Comparison of ENCODE assay signal across 25 cellular contexts in the genomic region with DNA sequence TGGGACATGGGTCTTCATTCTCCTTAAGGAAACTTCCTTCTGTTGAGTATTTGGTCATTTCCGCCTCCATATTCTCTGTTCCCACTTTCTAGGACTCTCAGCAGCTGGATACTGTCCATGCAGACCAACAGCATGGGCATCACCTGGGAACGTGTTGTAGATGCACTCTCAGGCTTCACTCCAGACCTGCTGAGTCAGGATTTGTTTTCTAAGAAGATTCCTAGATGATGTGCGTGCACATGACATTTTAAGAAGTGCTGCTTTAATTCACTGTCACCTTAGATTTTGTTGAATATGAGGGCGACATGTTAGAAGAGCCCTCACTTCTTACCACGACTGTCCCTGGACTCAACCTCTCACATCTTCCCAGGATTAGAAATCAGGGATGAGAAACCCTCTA. TPM values are rescaled to one million over a fixed set of nuclear protein-coding genes. Genes with fewer than 3 reads are reported as not detected.
A peak's percentile ranks its signal among the peaks of the same experiment; 100 is the strongest.
DNase-seq lines count a peak whose midpoint lies in the region; ATAC-seq, FAIRE-seq and TF ChIP-seq lines count a peak whose summit lies in the region.
"Had no signal": no experiment of that assay in that cellular context is flagged by ENCODE, and none has a peak within 500 bp of the region (broad histone marks: within the 10 kb centered on the region; RNA-seq: fewer than 3 reads in every experiment).

No MANE protein-coding gene starts in this region.

- FAIRE-seq in bronchial epithelial cell (lab: Jason Lieb, UNC) (peak; percentile 47), HTR-8/SVneo (lab: Jason Lieb, UNC) (no peak)
- FAIRE-seq: A204.1, GM12891, GM18507 had no signal

- H3K4me1 ChIP-seq in right atrium auricular region (no peaks in the 10 kb centered on the region), tibial nerve (peaks cover 0 to 6% (median 0%) of the 10 kb centered on the region in 4 donors)
- H3K4me1 ChIP-seq: BE2C had no signal

- no peak for TF ChIP-seq EP300 in tibial nerve (IDR thresholded peaks at IDR 0.05)

- no peak for TF ChIP-seq POLR2A in tibial nerve (IDR thresholded peaks at IDR 0.05)

- 90 to 95% methylated on average over 5 of the region's 5 CpGs for WGBS in tibial nerve, 2 donors

- H3K27me3 ChIP-seq in right atrium auricular region (no peaks in the 10 kb centered on the region), bronchial epithelial cell (ENCODE audit: control insufficient read depth, insufficient read depth, low read length) (peaks cover 2% of the 10 kb centered on the region), tibial nerve (no peaks in the 10 kb centered on the region)
- H3K27me3 ChIP-seq: BE2C; BLaER1 treated with 17β-estradiol and CSF1 and Interleukin-3, amounts not matched to agents 10 nM and 100 nM had no signal

- TF ChIP-seq CTCF in right atrium auricular region (IDR thresholded peaks at IDR 0.05), result no peak
- TF ChIP-seq CTCF in bronchial epithelial cell (IDR thresholded peaks at IDR 0.05; ENCODE audit: insufficient read depth, low read length, severe bottlenecking), result no peak
- no peak for TF ChIP-seq CTCF in tibial nerve (IDR thresholded peaks at IDR 0.05)

- peak; percentile 38 for DNase-seq in right atrium auricular region (ENCODE audit: low spot score)
- no peak for DNase-seq in left ventricle myocardium superior
- no peak for DNase-seq in bronchial epithelial cell (ENCODE audit: low read depth)
- DNase-seq in islet precursor cell, result peak; percentile 32
- peak; percentile 14 for DNase-seq in stimulated activated CD8-positive, alpha-beta memory T cell treated with anti-CD3 and anti-CD28 coated beads, Interleukin-4, amount 100 ng/mL, for 48 hours
- no peak for DNase-seq in tibial nerve (ENCODE audit: low spot score in 2 of 2)
- DNase-seq in HTR-8/SVneo (ENCODE audit: insufficient read length, low spot score), result no peak
- DNase-seq in MV-4-11 (lab: John Stamatoyannopoulos, UW), result no peak
- DNase-seq: ACHN; AML-193; BE2C; Calu3; CD4-positive, alpha-beta memory T cell; COR-L47; DMS53; DMS79 treated with DMSO at 0.1 percent for 48 hours; GF-D8; H9 had no signal

- intact Hi-C loops in left ventricle myocardium superior (cut with micrococcal nuclease), result no loop called here

- H3K27ac ChIP-seq in right atrium auricular region (no peak overlapping the region), tibial nerve (no peak overlapping the region)
- H3K27ac ChIP-seq: 22Rv1; BLaER1 treated with 17β-estradiol and CSF1 and Interleukin-3, amounts not matched to agents 10 nM and 100 nM had no signal

- no peak for ATAC-seq in left ventricle myocardium superior
- ATAC-seq: GM23338, HCT116 had no signal

- H3K4me3 ChIP-seq in right atrium auricular region (no peak overlapping the region), bronchial epithelial cell (ENCODE audit: low read depth, low read length) (no peak overlapping the region), tibial nerve (no peak overlapping the region)
- H3K4me3 ChIP-seq: BLaER1 treated with 17β-estradiol and CSF1 and Interleukin-3, amounts not matched to agents 10 nM and 100 nM; GM23338 had no signal

- H3K36me3 ChIP-seq in right atrium auricular region (no peaks in the 10 kb centered on the region), bronchial epithelial cell (ENCODE audit: control insufficient read depth, insufficient read depth, low read length) (no peaks in the 10 kb centered on the region), tibial nerve (no peaks in the 10 kb centered on the region)
- H3K36me3 ChIP-seq: BE2C; BLaER1 treated with 17β-estradiol and CSF1 and Interleukin-3, amounts not matched to agents 10 nM and 100 nM had no signal

- H3K9me3 ChIP-seq in right atrium auricular region, result peaks cover 0 to 13% of the 10 kb centered on the region in 2 donors
- H3K9me3 ChIP-seq in tibial nerve, result peaks cover 0 to 19% (median 0%) of the 10 kb centered on the region in 4 donors
- H3K9me3 ChIP-seq: BE2C had no signal

RNA-seq across cellular contexts. Expression of a gene that starts 10.0 kb away (rescaled TPM):
- total RNA-seq in right atrium auricular region (1 to 10 TPM; 1.5 to 5.6 TPM), left ventricle myocardium superior (1.5 TPM), bronchial epithelial cell (2.1 and 5.5 TPM in 2 replicates), tibial nerve (1 to 10 TPM; 3.1 to 6.3 (median 4.6) TPM)
- total RNA-seq: Calu3 had no signal

Comparison
In these comparisons a context has a peak if more than half of its experiments do, and no peak if none do; other contexts are left out.
1. DNase-seq: peak in right atrium auricular region (single experiment), islet precursor cell (single experiment) and stimulated activated CD8-positive, alpha-beta memory T cell treated with anti-CD3 and anti-CD28 coated beads, Interleukin-4, amount 100 ng/mL, for 48 hours (single experiment); none in left ventricle myocardium superior (single experiment), bronchial epithelial cell (single experiment), tibial nerve (0 of 2), HTR-8/SVneo (single experiment) and MV-4-11 (single experiment).